ENCODE assay signal across 15 cellular contexts in the genomic region with DNA sequence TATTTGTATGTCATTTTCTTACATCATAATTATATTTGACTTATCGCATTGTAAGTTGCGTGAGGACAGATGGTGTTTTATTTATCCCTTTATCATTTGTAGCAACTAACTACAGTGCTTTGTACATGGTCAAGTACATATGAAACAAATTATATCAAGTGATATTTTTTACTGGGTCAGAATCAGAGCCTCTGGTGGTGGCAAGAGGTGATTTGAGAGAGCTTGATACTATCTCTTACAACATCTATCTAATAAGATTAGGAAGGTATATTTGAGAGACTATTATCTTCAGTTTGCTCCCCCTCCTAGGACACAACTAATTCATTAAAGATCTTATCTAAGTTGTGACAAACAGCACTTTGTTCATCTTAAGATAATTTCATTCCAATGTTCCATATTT. TPM values are rescaled to one million over a fixed set of nuclear protein-coding genes. Genes with fewer than 3 reads are reported as not detected.
A peak's percentile ranks its signal among the peaks of the same experiment; 100 is the strongest.
DNase-seq lines count a peak whose midpoint lies in the region; ATAC-seq, FAIRE-seq and TF ChIP-seq lines count a peak whose summit lies in the region.
"Had no signal": no experiment of that assay in that cellular context is flagged by ENCODE, and none has a peak within 500 bp of the region (broad histone marks: within the 10 kb centered on the region; RNA-seq: fewer than 3 reads in every experiment).

No MANE protein-coding gene starts in this region.

- TF ChIP-seq CTCF in endodermal cell (conservative IDR thresholded peaks at IDR 0.05), result peak; percentile 24

- no peaks in the 10 kb centered on the region for H3K27me3 Mint-ChIP-seq in endodermal cell (ENCODE audit: insufficient read depth)
- H3K27me3 Mint-ChIP-seq in stimulated activated naive B cell treated with anti-CD40 and anti-IgM and Interleukin-4, amounts not matched to agents 10 μg/mL and 1 μg/mL and 100 μg/mL, for 72 hours, result no peaks in the 10 kb centered on the region

- H3K4me3 Mint-ChIP-seq in endodermal cell, result peak overlapping the region; percentile 4
- H3K4me3 Mint-ChIP-seq in stimulated activated naive B cell treated with anti-CD40 and anti-IgM and Interleukin-4, amounts not matched to agents 10 μg/mL and 1 μg/mL and 100 μg/mL, for 72 hours, result no peak overlapping the region
- H3K4me3 Mint-ChIP-seq: CD8-positive, alpha-beta T cell; GM23338; H9 had no signal

- H3K9ac ChIP-seq in endodermal cell (ENCODE audit: extremely low read depth, low read length, poor library complexity, severe bottlenecking), result no peak overlapping the region

- peak overlapping the region; percentile 69 for H3K4me3 ChIP-seq in endodermal cell (ENCODE audit: low read length)
- H3K4me3 ChIP-seq: GM23338 had no signal

- no peak for ATAC-seq in stimulated activated naive B cell treated with anti-CD40 and anti-IgM and Interleukin-4, amounts not matched to agents 10 μg/mL and 1 μg/mL and 100 μg/mL, for 72 hours (replicated peaks)
- ATAC-seq: CD8-positive, alpha-beta T cell; GM23338; HCT116 had no signal

- H3K36me3 Mint-ChIP-seq in endodermal cell (ENCODE audit: low read depth), result peaks cover 5% of the 10 kb centered on the region
- H3K36me3 Mint-ChIP-seq in stimulated activated naive B cell treated with anti-CD40 and anti-IgM and Interleukin-4, amounts not matched to agents 10 μg/mL and 1 μg/mL and 100 μg/mL, for 72 hours, result peaks cover 1 to 8% of the 10 kb centered on the region in 2 donors

- peaks cover 14% of the 10 kb centered on the region for H3K4me1 ChIP-seq in endodermal cell (ENCODE audit: control insufficient read depth, insufficient read depth, low read length)

- H3K27me3 ChIP-seq in endodermal cell (ENCODE audit: control insufficient read depth, insufficient read depth, low read length, poor library complexity, severe bottlenecking), result no peaks in the 10 kb centered on the region

- FAIRE-seq in GM12892 (lab: Jason Lieb, UNC), result no peak
- FAIRE-seq: GM19239 had no signal

- no CpG with 5 or more reads among the region's 2 CpGs for WGBS in endodermal cell (ENCODE audit: insufficient coverage in 1 of 2, insufficient read length in 1 of 2), 2 experiments

- TF ChIP-seq POLR2A in GM12892 (IDR thresholded peaks at IDR 0.05; ENCODE audit: low read depth, low read length), result no peak

- H3K27ac ChIP-seq in endodermal cell (ENCODE audit: low read depth, low read length), result no peak overlapping the region

- H3K4me1 Mint-ChIP-seq in endodermal cell, result peaks cover 51% of the 10 kb centered on the region
- H3K4me1 Mint-ChIP-seq in stimulated activated naive B cell treated with anti-CD40 and anti-IgM and Interleukin-4, amounts not matched to agents 10 μg/mL and 1 μg/mL and 100 μg/mL, for 72 hours, result no peaks in the 10 kb centered on the region
- H3K4me1 Mint-ChIP-seq: H9 had no signal

- no peak overlapping the region for H3K27ac Mint-ChIP-seq in endodermal cell
- no peak overlapping the region for H3K27ac Mint-ChIP-seq in stimulated activated naive B cell treated with anti-CD40 and anti-IgM and Interleukin-4, amounts not matched to agents 10 μg/mL and 1 μg/mL and 100 μg/mL, for 72 hours
- H3K27ac Mint-ChIP-seq: CD8-positive, alpha-beta T cell; GM23338; H9 had no signal

- peak; percentile 33 for DNase-seq in NCI-H69 (lab: John Stamatoyannopoulos, UW)
- DNase-seq in NCI-H82 treated with DMSO at 0.1 percent for 48 hours (lab: John Stamatoyannopoulos, UW; ENCODE audit: unreplicated experiment), result peak; percentile 35
- no peak for DNase-seq in endodermal cell
- DNase-seq in GM12892 (ENCODE audit: insufficient read length), result no peak
- no peak for DNase-seq in COR-L47 (lab: John Stamatoyannopoulos, UW)
- no peak for DNase-seq in stimulated activated naive B cell treated with anti-CD40 and anti-IgM and Interleukin-4, amounts not matched to agents 10 μg/mL and 1 μg/mL and 100 μg/mL, for 72 hours
- DNase-seq: C1 segment of cervical spinal cord; CD8-positive, alpha-beta T cell; DMS53; DMS79 treated with DMSO at 0.1 percent for 48 hours; GF-D8; H9 had no signal

- peaks cover 3% of the 10 kb centered on the region for H3K9me3 Mint-ChIP-seq in endodermal cell
- H3K9me3 Mint-ChIP-seq in stimulated activated naive B cell treated with anti-CD40 and anti-IgM and Interleukin-4, amounts not matched to agents 10 μg/mL and 1 μg/mL and 100 μg/mL, for 72 hours, result peaks cover 0 to 1% of the 10 kb centered on the region in 2 donors
- H3K9me3 Mint-ChIP-seq: CD8-positive, alpha-beta T cell; GM23338; H9 had no signal

- no peaks in the 10 kb centered on the region for H3K9me3 ChIP-seq in endodermal cell (ENCODE audit: control insufficient read depth, low read length)

- no peaks in the 10 kb centered on the region for H3K36me3 ChIP-seq in endodermal cell (ENCODE audit: control insufficient read depth, insufficient read depth, low read length)

RNA-seq across cellular contexts. Expression of gene BCKDHB, which starts 47.7 kb away (rescaled TPM):
- 10 to 100 TPM; 35.1 to 36.4 TPM for total RNA-seq in endodermal cell
- 23.2 TPM for polyA plus RNA-seq in endodermal cell (2013, experiment 1 of 2)
- polyA plus RNA-seq in endodermal cell (2013, experiment 2 of 2), result 20.8 TPM
- polyA plus RNA-seq in GM12892 (2012; ENCODE audit: missing spikeins), result 27.7 TPM

Comparison
In these comparisons a context has a peak if more than half of its experiments do, and no peak if none do; other contexts are left out.
1. DNase-seq: peak in NCI-H69 (single experiment) and NCI-H82 treated with DMSO at 0.1 percent for 48 hours (single experiment); none in endodermal cell (single experiment), GM12892 (single experiment), COR-L47 (single experiment) and stimulated activated naive B cell treated with anti-CD40 and anti-IgM and Interleukin-4, amounts not matched to agents 10 μg/mL and 1 μg/mL and 100 μg/mL, for 72 hours (single experiment).